ENCODE assay signal across 26 cellular contexts in the genomic region with DNA sequence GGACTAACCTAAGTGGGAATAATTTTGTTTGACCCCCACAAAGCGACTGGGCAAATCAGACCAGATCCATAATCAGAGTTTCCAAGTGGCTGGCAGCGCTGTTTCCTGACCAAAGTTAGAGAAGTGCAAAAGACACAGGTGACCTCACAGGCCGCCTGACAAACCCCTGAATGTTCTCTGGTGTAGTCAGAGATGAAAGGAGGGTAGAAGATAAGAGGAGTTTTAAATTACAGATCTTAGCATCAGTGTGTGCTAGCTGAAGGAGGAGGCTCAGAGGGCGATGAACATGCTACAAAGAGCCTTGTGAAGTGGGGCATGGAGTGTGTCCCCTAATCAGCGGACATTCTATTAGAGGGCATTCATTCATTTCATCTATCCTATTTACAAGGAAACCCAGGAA. TPM values are rescaled to one million over a fixed set of nuclear protein-coding genes. Genes with fewer than 3 reads are reported as not detected.
DNase-seq lines count a peak whose midpoint lies in the region; ATAC-seq and TF ChIP-seq lines count a peak whose summit lies in the region.
"Had no signal": no experiment of that assay in that cellular context is flagged by ENCODE, and none has a peak within 500 bp of the region (broad histone marks: within the 10 kb centered on the region; RNA-seq: fewer than 3 reads in every experiment).

No MANE protein-coding gene starts in this region.

- H3K4me3 ChIP-seq in cardiac muscle cell (no peak overlapping the region), left lung (no peak overlapping the region)
- H3K4me3 ChIP-seq: BLaER1, GM12878 had no signal

- H3K27me3 Mint-ChIP-seq in nephron (ENCODE audit: low read depth) (no peaks in the 10 kb centered on the region), progenitor cell of endocrine pancreas (no peaks in the 10 kb centered on the region)
- H3K27me3 Mint-ChIP-seq: CD4-positive, CD25-positive, alpha-beta regulatory T cell had no signal

- H3K27ac Mint-ChIP-seq in nephron (peak overlapping the region in 2 of 3 experiments; percentile 1 to 14), progenitor cell of endocrine pancreas (peak overlapping the region; percentile 37)
- H3K27ac Mint-ChIP-seq: CD4-positive, alpha-beta memory T cell; CD4-positive, CD25-positive, alpha-beta regulatory T cell; CD8-positive, alpha-beta memory T cell had no signal

- H3K27me3 ChIP-seq in cardiac muscle cell: no peaks in the 10 kb centered on the region
- H3K27me3 ChIP-seq in left lung: no peaks in the 10 kb centered on the region
- H3K27me3 ChIP-seq: BE2C, BLaER1 had no signal

- intact Hi-C loops in Right ventricle myocardium inferior (cut with DNase I): no loop called here
- intact Hi-C loops in left lung (cut with DNase I): no loop called here

- H3K9me3 Mint-ChIP-seq in nephron (peaks cover 9% of the 10 kb centered on the region), progenitor cell of endocrine pancreas (ENCODE audit: low read depth) (no peaks in the 10 kb centered on the region)

- H3K4me3 Mint-ChIP-seq in nephron: no peak overlapping the region
- no peak overlapping the region for H3K4me3 Mint-ChIP-seq in progenitor cell of endocrine pancreas (ENCODE audit: low read depth)
- H3K4me3 Mint-ChIP-seq: CD14-positive monocyte; CD4-positive, alpha-beta memory T cell; CD4-positive, CD25-positive, alpha-beta regulatory T cell; CD8-positive, alpha-beta memory T cell had no signal

- H3K36me3 Mint-ChIP-seq in nephron (ENCODE audit: low read depth): peaks cover 4% of the 10 kb centered on the region
- H3K36me3 Mint-ChIP-seq in progenitor cell of endocrine pancreas (ENCODE audit: insufficient read depth): no peaks in the 10 kb centered on the region
- H3K36me3 Mint-ChIP-seq: CD14-positive monocyte; CD4-positive, alpha-beta memory T cell; CD4-positive, CD25-positive, alpha-beta regulatory T cell; CD8-positive, alpha-beta memory T cell had no signal

- H3K36me3 ChIP-seq in cardiac muscle cell: no peaks in the 10 kb centered on the region
- H3K36me3 ChIP-seq in left lung: no peaks in the 10 kb centered on the region
- H3K36me3 ChIP-seq: BE2C, BLaER1 had no signal

- H3K4me1 Mint-ChIP-seq in nephron (no peaks in the 10 kb centered on the region), progenitor cell of endocrine pancreas (ENCODE audit: low read depth) (peaks cover 1% of the 10 kb centered on the region)
- H3K4me1 Mint-ChIP-seq: CD14-positive monocyte; CD4-positive, alpha-beta memory T cell; CD4-positive, CD25-positive, alpha-beta regulatory T cell; CD8-positive, alpha-beta memory T cell had no signal

- H3K9me3 ChIP-seq in cardiac muscle cell (ENCODE audit: low read depth): no peaks in the 10 kb centered on the region
- no peaks in the 10 kb centered on the region for H3K9me3 ChIP-seq in left lung
- H3K9me3 ChIP-seq: BE2C, BLaER1 had no signal

- H3K27ac ChIP-seq in cardiac muscle cell (peak overlapping the region; percentile 75), left lung (no peak overlapping the region)
- H3K27ac ChIP-seq: BLaER1 had no signal

- TF ChIP-seq CTCF in cardiac muscle cell (IDR thresholded peaks at IDR 0.05; ENCODE audit: low read depth, low read length): no peak
- TF ChIP-seq CTCF in nephron (IDR thresholded peaks at IDR 0.05; ENCODE audit: unreplicated experiment in 3 of 3): no peak
- TF ChIP-seq CTCF in progenitor cell of endocrine pancreas (IDR thresholded peaks at IDR 0.05; ENCODE audit: unreplicated experiment): no peak
- TF ChIP-seq CTCF in left lung (IDR thresholded peaks at IDR 0.05): no peak

- no peak for ATAC-seq in Right ventricle myocardium inferior
- ATAC-seq in left lung: no peak
- ATAC-seq: GM12878 had no signal

- DNase-seq in cardiac muscle cell (ENCODE audit: low read depth in 1 of 2, low spot score in 1 of 2) (peak in 1 of 2 donors; percentile 59), Right ventricle myocardium inferior (ENCODE audit: missing footprints) (no peak), kidney tubule cell (ENCODE audit: low spot score) (peak; percentile 33), progenitor cell of endocrine pancreas (ENCODE audit: low spot score, unreplicated experiment) (no peak), left lung (no peak), NK-92 (lab: John Stamatoyannopoulos, UW; ENCODE audit: unreplicated experiment) (no peak), hypothalamus (lab: John Stamatoyannopoulos, UW) (no peak)
- DNase-seq: 8988T; ACHN; BE2C; C1 segment of cervical spinal cord; CD4-positive, alpha-beta memory T cell; CD4-positive, CD25-positive, alpha-beta regulatory T cell; CD8-positive, alpha-beta memory T cell; COR-L47; DMS 273 treated with DMSO at 0.1 percent for 48 hours; DMS153; DMS53; DMS79; DND-41; EL; GDM1 had no signal

- peaks cover 12% of the 10 kb centered on the region for H3K4me1 ChIP-seq in cardiac muscle cell (ENCODE audit: low read depth)
- no peaks in the 10 kb centered on the region for H3K4me1 ChIP-seq in left lung
- H3K4me1 ChIP-seq: BE2C had no signal

RNA-seq across cellular contexts. Expression of gene ID4, which starts 15.0 kb away (rescaled TPM):
- total RNA-seq in cardiac muscle cell (196 and 265 TPM in 2 replicates), Right ventricle myocardium inferior (1.6 TPM), progenitor cell of endocrine pancreas (46.3 and 47.9 TPM in 2 replicates), left lung (10 to 100 TPM; 27.5 to 35.8 TPM)
- polyA plus RNA-seq in cardiac muscle cell: 312 and 349 TPM in 2 replicates
- total RNA-seq: CD4-positive, alpha-beta memory T cell; CD4-positive, CD25-positive, alpha-beta regulatory T cell; CD8-positive, alpha-beta memory T cell; GM12878 had no signal
- polyA plus RNA-seq: CD14-positive monocyte; CD4-positive, alpha-beta memory T cell; CD4-positive, CD25-positive, alpha-beta regulatory T cell; CD8-positive, alpha-beta memory T cell had no signal

Comparison
In these comparisons a context has a peak if more than half of its experiments do, and no peak if none do; other contexts are left out.
1. RNA of gene ID4, which starts 15.0 kb away (total RNA-seq): 196 to 265 TPM in cardiac muscle cell, 46.3 to 47.9 TPM in progenitor cell of endocrine pancreas and 27.5 to 35.8 TPM in left lung; 1.6 TPM in Right ventricle myocardium inferior (single experiment); every median in the first group is over 10 times any median in the second.